ENCODE assay signal across 27 cellular contexts in genomic region chr11:133181066-133181465, GRCh38.
"Had no signal": no experiment of that assay in that cellular context is flagged by ENCODE, and none has a peak within 500 bp of the region (broad histone marks: within the 10 kb centered on the region; RNA-seq: fewer than 3 reads in every experiment).

No MANE protein-coding gene starts in this region.

- H3K4me1 ChIP-seq: neural progenitor cell, parathyroid adenoma, right atrium auricular region, right lobe of liver, suprapubic skin, tibial artery, upper lobe of right lung, uterus had no signal

- H3K9me3 ChIP-seq: left ventricle myocardium inferior, neutrophil, right atrium auricular region, right lobe of liver, suprapubic skin, thoracic aorta, tibial artery, upper lobe of right lung, uterus had no signal

- DNase-seq: islet precursor cell; left ventricle myocardium inferior; mesendoderm; naive B cell; natural killer cell; nephron progenitor cell; occipital lobe; right lobe of liver; stimulated activated CD4-positive, alpha-beta T cell treated with anti-CD3 and anti-CD28 coated beads, Interleukin-12 subunit alpha, Interleukin-12 subunit beta, amount 100 ng/mL, for 4 hours; stimulated activated CD4-positive, alpha-beta T cell treated with anti-CD3 and anti-CD28 coated beads, Interleukin-15, amount 100 ng/mL, for 24 hours; stimulated activated CD4-positive, alpha-beta T cell treated with anti-CD3 and anti-CD28 coated beads, Interleukin-2, amount 100 ng/mL, for 24 hours; stimulated activated CD4-positive, alpha-beta T cell treated with anti-CD3 and anti-CD28 coated beads, Interleukin-4, amount 100 ng/mL, for 1 hour; stimulated activated naive B cell treated with anti-CD40 and anti-IgM and Interleukin-4, amounts not matched to agents 10 μg/mL and 1 μg/mL and 100 μg/mL, for 72 hours; stimulated activated naive CD8-positive, alpha-beta T cell treated with anti-CD3 and anti-CD28 coated beads, Interleukin-15, Interleukin-2, amounts not matched to agents 100 U/mL and 50 U/mL, for 24 hours; tibial artery; trophoblast cell; upper lobe of right lung; uterus had no signal

- H3K4me3 ChIP-seq: hepatocyte, left ventricle myocardium inferior, lung, neural progenitor cell, right atrium auricular region, right lobe of liver, suprapubic skin, thoracic aorta, tibial artery, upper lobe of right lung, uterus had no signal

- H3K36me3 Mint-ChIP-seq: mesothelial cell of epicardium; naive B cell; natural killer cell; neural progenitor cell; stimulated activated naive B cell treated with anti-CD40 and anti-IgM and Interleukin-4, amounts not matched to agents 10 μg/mL and 1 μg/mL and 100 μg/mL, for 72 hours had no signal

- H3K27ac ChIP-seq: hepatocyte, left ventricle myocardium inferior, neural progenitor cell, neutrophil, parathyroid adenoma, right atrium auricular region, right lobe of liver, suprapubic skin, thoracic aorta, tibial artery, upper lobe of right lung, uterus had no signal

- H3K9me3 Mint-ChIP-seq: mesothelial cell of epicardium, nephron progenitor cell, neural progenitor cell had no signal

- H3K4me1 Mint-ChIP-seq: mesothelial cell of epicardium; natural killer cell; nephron progenitor cell; neural progenitor cell; stimulated activated naive B cell treated with anti-CD40 and anti-IgM and Interleukin-4, amounts not matched to agents 10 μg/mL and 1 μg/mL and 100 μg/mL, for 72 hours had no signal

- H3K36me3 ChIP-seq: left ventricle myocardium inferior, neural progenitor cell, neutrophil, right atrium auricular region, right lobe of liver, suprapubic skin, thoracic aorta, tibial artery, upper lobe of right lung, uterus had no signal

- H3K27ac Mint-ChIP-seq: mesothelial cell of epicardium; natural killer cell; nephron progenitor cell; neural progenitor cell; stimulated activated naive B cell treated with anti-CD40 and anti-IgM and Interleukin-4, amounts not matched to agents 10 μg/mL and 1 μg/mL and 100 μg/mL, for 72 hours had no signal

- H3K27me3 ChIP-seq: neural progenitor cell, neutrophil, right atrium auricular region, right lobe of liver, upper lobe of right lung, uterus had no signal

- H3K4me3 Mint-ChIP-seq: mesothelial cell of epicardium; naive B cell; natural killer cell; nephron progenitor cell; neural progenitor cell; stimulated activated naive B cell treated with anti-CD40 and anti-IgM and Interleukin-4, amounts not matched to agents 10 μg/mL and 1 μg/mL and 100 μg/mL, for 72 hours had no signal
